ENCODE assay signal across 1 cellular context in the genomic region with DNA sequence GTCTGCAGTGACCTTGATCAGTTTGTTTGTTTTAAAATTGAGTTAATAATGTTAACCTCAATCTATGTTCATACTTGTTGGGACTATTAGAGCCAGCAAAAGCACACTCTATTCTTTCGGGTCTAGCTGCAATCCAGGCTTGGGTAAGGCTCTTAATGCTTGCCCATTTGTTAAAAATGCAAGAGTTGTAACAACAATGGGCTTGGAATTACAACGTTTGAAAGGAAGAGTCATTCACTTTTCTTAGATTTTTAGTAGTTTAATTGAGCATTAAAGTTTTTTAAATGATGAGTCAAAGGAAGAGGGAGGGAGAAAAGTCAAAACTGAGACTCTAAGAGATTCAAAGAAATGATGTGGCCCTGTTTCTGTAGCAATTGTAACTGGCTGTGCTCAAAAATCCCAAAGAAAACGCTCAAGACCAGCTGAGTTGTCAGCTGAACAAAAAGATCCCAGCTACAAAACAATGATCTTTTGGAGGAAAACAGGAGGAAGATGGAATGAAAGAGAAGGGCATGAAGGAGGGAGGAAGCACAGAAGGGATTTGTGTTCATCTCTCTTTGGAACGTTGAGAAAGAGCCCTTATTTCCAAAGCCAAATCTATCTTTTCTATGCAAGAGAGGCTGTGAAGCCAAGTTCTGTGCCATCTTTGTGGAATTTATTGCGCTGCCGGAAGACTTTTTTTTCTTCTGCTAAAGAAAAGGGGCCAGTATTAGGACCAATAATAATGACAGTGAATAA.
TF ChIP-seq lines count a peak whose summit lies in the region.

No MANE protein-coding gene starts in this region.

TF ChIP-seq in HepG2, 621 proteins besides CTCF, POLR2A, EP300 and RAD21 (continued from another document):
- no peak for TF ChIP-seq STAT6 (CRISPR knock-in tag; IDR thresholded peaks at IDR 0.05; ENCODE audit: borderline replicate concordance)
- no peak for TF ChIP-seq RXRB (CRISPR knock-in tag; IDR thresholded peaks at IDR 0.05; ENCODE audit: borderline replicate concordance)
- no peak for TF ChIP-seq ZBED4 (CRISPR knock-in tag; IDR thresholded peaks at IDR 0.05; ENCODE audit: borderline replicate concordance)
- TF ChIP-seq RARG (CRISPR knock-in tag; IDR thresholded peaks at IDR 0.05; ENCODE audit: low read depth), result no peak
- no peak for TF ChIP-seq ISX (CRISPR knock-in tag; conservative IDR thresholded peaks at IDR 0.05)
- no peak for TF ChIP-seq ZNF615 (CRISPR knock-in tag; IDR thresholded peaks at IDR 0.05; ENCODE audit: borderline replicate concordance)
- no peak for TF ChIP-seq ZNF549 (CRISPR knock-in tag; IDR thresholded peaks at IDR 0.05)
- no peak for TF ChIP-seq ZBTB8A (CRISPR knock-in tag; IDR thresholded peaks at IDR 0.05; ENCODE audit: borderline replicate concordance, low read depth)
- TF ChIP-seq, protein P1, sequence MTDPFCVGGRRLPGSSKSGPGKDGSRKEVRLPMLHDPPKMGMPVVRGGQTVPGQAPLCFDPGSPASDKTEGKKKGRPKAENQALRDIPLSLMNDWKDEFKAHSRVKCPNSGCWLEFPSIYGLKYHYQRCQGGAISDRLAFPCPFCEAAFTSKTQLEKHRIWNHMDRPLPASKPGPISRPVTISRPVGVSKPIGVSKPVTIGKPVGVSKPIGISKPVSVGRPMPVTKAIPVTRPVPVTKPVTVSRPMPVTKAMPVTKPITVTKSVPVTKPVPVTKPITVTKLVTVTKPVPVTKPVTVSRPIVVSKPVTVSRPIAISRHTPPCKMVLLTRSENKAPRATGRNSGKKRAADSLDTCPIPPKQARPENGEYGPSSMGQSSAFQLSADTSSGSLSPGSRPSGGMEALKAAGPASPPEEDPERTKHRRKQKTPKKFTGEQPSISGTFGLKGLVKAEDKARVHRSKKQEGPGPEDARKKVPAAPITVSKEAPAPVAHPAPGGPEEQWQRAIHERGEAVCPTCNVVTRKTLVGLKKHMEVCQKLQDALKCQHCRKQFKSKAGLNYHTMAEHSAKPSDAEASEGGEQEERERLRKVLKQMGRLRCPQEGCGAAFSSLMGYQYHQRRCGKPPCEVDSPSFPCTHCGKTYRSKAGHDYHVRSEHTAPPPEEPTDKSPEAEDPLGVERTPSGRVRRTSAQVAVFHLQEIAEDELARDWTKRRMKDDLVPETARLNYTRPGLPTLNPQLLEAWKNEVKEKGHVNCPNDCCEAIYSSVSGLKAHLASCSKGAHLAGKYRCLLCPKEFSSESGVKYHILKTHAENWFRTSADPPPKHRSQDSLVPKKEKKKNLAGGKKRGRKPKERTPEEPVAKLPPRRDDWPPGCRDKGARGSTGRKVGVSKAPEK (CRISPR knock-in tag; IDR thresholded peaks at IDR 0.05; ENCODE audit: borderline replicate concordance), result no peak
- TF ChIP-seq ZNF180 (CRISPR knock-in tag; IDR thresholded peaks at IDR 0.05; ENCODE audit: borderline replicate concordance, low read depth), result no peak
